ENCODE assay signal across 8 cellular contexts in genomic region chr6:23414204-23414501, GRCh38.
DNase-seq lines count a peak whose midpoint lies in the region; ATAC-seq, FAIRE-seq and TF ChIP-seq lines count a peak whose summit lies in the region.

No MANE protein-coding gene starts in this region.

- no peak for FAIRE-seq in small intestine (lab: Jason Lieb, UNC)

- H3K4me1 ChIP-seq in foreskin keratinocyte (no peaks in the 10 kb centered on the region), small intestine (ENCODE audit: control insufficient read depth in 2 of 2, insufficient read depth in 1 of 2, low read depth in 1 of 2, low read length in 1 of 2) (no peaks in the 10 kb centered on the region)
- H3K4me1 ChIP-seq in CD4-positive, alpha-beta memory T cell (ENCODE audit: insufficient read depth, low read length) = no peaks in the 10 kb centered on the region

- H3K4me3 Mint-ChIP-seq in CD4-positive, alpha-beta memory T cell = no peak overlapping the region

- H3K27me3 ChIP-seq in foreskin keratinocyte (no peaks in the 10 kb centered on the region), small intestine (ENCODE audit: control insufficient read depth in 2 of 2, insufficient read depth in 2 of 2, low read length in 2 of 2) (no peaks in the 10 kb centered on the region)
- no peaks in the 10 kb centered on the region for H3K27me3 ChIP-seq in CD4-positive, alpha-beta memory T cell (ENCODE audit: insufficient read depth, low read length)

- intact Hi-C loops in CD4-positive, alpha-beta memory T cell (cut with micrococcal nuclease) = no loop called here

- no peaks in the 10 kb centered on the region for H3K9me3 ChIP-seq in CD4-positive, alpha-beta memory T cell (ENCODE audit: control insufficient read depth in 1 of 2, low read length in 2 of 2)
- H3K9me3 ChIP-seq in small intestine (ENCODE audit: control insufficient read depth, low read depth) = no peaks in the 10 kb centered on the region

- peaks cover 0 to 5% (median 5%) of the 10 kb centered on the region in 8 donors for H3K9me3 Mint-ChIP-seq in CD4-positive, alpha-beta memory T cell

- H3K4me1 Mint-ChIP-seq in CD4-positive, alpha-beta memory T cell = no peaks in the 10 kb centered on the region

- POLR2A ChIA-PET in CD4-positive, alpha-beta memory T cell (lab: Charles Lee; ENCODE audit: partially characterized antibody) = no interaction called here

- H3K27ac Mint-ChIP-seq in CD4-positive, alpha-beta memory T cell = no peak overlapping the region

- H3K27ac ChIP-seq in foreskin keratinocyte (no peak overlapping the region), small intestine (ENCODE audit: low read depth in 1 of 2, low read length in 1 of 2) (no peak overlapping the region)
- no peak overlapping the region for H3K27ac ChIP-seq in CD4-positive, alpha-beta memory T cell (ENCODE audit: low read depth, low read length)

- no peaks in the 10 kb centered on the region for H3K36me3 ChIP-seq in CD4-positive, alpha-beta memory T cell (ENCODE audit: insufficient read depth, low read length)
- H3K36me3 ChIP-seq in small intestine (ENCODE audit: control insufficient read depth in 2 of 2, insufficient read depth in 2 of 2, low read length in 2 of 2) = no peaks in the 10 kb centered on the region

- no peak overlapping the region for H3K4me3 ChIP-seq in CD4-positive, alpha-beta memory T cell (ENCODE audit: low read length in 2 of 2)
- no peak overlapping the region for H3K4me3 ChIP-seq in small intestine (ENCODE audit: low read depth in 1 of 2, low read length in 2 of 2)

- H3K27me3 Mint-ChIP-seq in CD4-positive, alpha-beta memory T cell = no peaks in the 10 kb centered on the region

- CTCF ChIA-PET in CD4-positive, alpha-beta memory T cell (lab: Charles Lee; ENCODE audit: partially characterized antibody) = no interaction called here

- DNase-seq in AG08395 (ENCODE audit: low spot score) (peak; percentile 31), OCI-M2 (lab: John Stamatoyannopoulos, UW; ENCODE audit: unreplicated experiment) (peak; percentile 11), foreskin keratinocyte (peak; percentile 36 to 59), cortex of kidney (lab: John Stamatoyannopoulos, UW) (no peak), small intestine (no peak)
- DNase-seq in CD4-positive, alpha-beta memory T cell = no peak

- peak; percentile 64 for TF ChIP-seq CTCF in foreskin keratinocyte (conservative IDR thresholded peaks at IDR 0.05)

- H3K36me3 Mint-ChIP-seq in CD4-positive, alpha-beta memory T cell = no peaks in the 10 kb centered on the region

- ATAC-seq in GM21825 (IDR thresholded peaks at IDR 0.05; ENCODE audit: unreplicated experiment) (peak; percentile 75), foreskin keratinocyte (peak; percentile 87), HG03045 (IDR thresholded peaks at IDR 0.05; ENCODE audit: unreplicated experiment) (no peak)

Comparison
In these comparisons a context has a peak if more than half of its experiments do, and no peak if none do; other contexts are left out.
1. DNase-seq: peak in AG08395 (single experiment), OCI-M2 (single experiment) and foreskin keratinocyte (2 of 2); none in CD4-positive, alpha-beta memory T cell (0 of 5), cortex of kidney (single experiment) and small intestine (single experiment).